Comparison of ENCODE assay signal across 1 cellular context in genomic region chr2:67259581-67260347, GRCh38.
TF ChIP-seq lines count a peak whose summit lies in the region.

No MANE protein-coding gene starts in this region.

TF ChIP-seq in IMR-90, 13 proteins besides CTCF, POLR2A, EP300 and RAD21 (continued from another document):
- TF ChIP-seq USF2 (IDR thresholded peaks at IDR 0.05; ENCODE audit: low read depth, low read length) (no peak), NFE2L2 (IDR thresholded peaks at IDR 0.05; ENCODE audit: low read depth, low read length) (0 out of 2 replicates have a peak, but pooled peaks have one; percentile 4), FOS (IDR thresholded peaks at IDR 0.05; ENCODE audit: low read depth, low read length) (peak; percentile 78), MXI1 (IDR thresholded peaks at IDR 0.05; ENCODE audit: borderline replicate concordance, low read depth, low read length) (no peak), CEBPB (IDR thresholded peaks at IDR 0.05; ENCODE audit: low read depth, low read length) (peak; percentile 54), ELK1 (IDR thresholded peaks at IDR 0.05; ENCODE audit: borderline replicate concordance, low read depth, low read length) (no peak), RFX5 (IDR thresholded peaks at IDR 0.05; ENCODE audit: low read depth, low read length) (peak; percentile 30; the same call in 1 of the 2 replicates), BHLHE40 (IDR thresholded peaks at IDR 0.05; ENCODE audit: low read depth, low read length) (no peak), CHD1 (IDR thresholded peaks at IDR 0.05; ENCODE audit: low read depth, low read length) (no peak; the same call in 1 of the 2 replicates), MAZ (IDR thresholded peaks at IDR 0.05; ENCODE audit: borderline replicate concordance, low read depth, low read length) (no peak), RCOR1 (IDR thresholded peaks at IDR 0.05; ENCODE audit: insufficient replicate concordance, low read length) (peak; percentile 19), MAFK (IDR thresholded peaks at IDR 0.05; ENCODE audit: low read depth, low read length) (peak; percentile 27; the same call in 1 of the 2 replicates)
